19 cellular contexts compared by ENCODE assay signal in genomic region chr1:66386712-66387111, GRCh38.
DNase-seq lines count a peak whose midpoint lies in the region; ATAC-seq, FAIRE-seq and TF ChIP-seq lines count a peak whose summit lies in the region.
"Had no signal": no experiment of that assay in that cellular context is flagged by ENCODE, and none has a peak within 500 bp of the region (broad histone marks: within the 10 kb centered on the region; RNA-seq: fewer than 3 reads in every experiment).

No MANE protein-coding gene starts in this region.

- no peak for FAIRE-seq in HepG2 (lab: Jason Lieb, UNC)
- FAIRE-seq in small intestine (lab: Jason Lieb, UNC), result peak; percentile 26
- FAIRE-seq: H1, RCC 7860 had no signal

- H4K20me1 ChIP-seq in HepG2 (ENCODE audit: insufficient read depth, low read length), result no peaks in the 10 kb centered on the region
- no peaks in the 10 kb centered on the region for H4K20me1 ChIP-seq in OCI-LY7 (ENCODE audit: insufficient read depth, low read length)
- H4K20me1 ChIP-seq: BLaER1 had no signal

- H3K9ac ChIP-seq in HepG2 (ENCODE audit: insufficient read depth, low read depth, low read length), result no peak overlapping the region
- H3K9ac ChIP-seq: BLaER1 had no signal

- no peaks in the 10 kb centered on the region for H3K79me2 ChIP-seq in HepG2 (ENCODE audit: insufficient read depth, low read length)
- H3K79me2 ChIP-seq in OCI-LY7 (ENCODE audit: insufficient read depth, low read depth, low read length), result no peaks in the 10 kb centered on the region

- ATAC-seq in HepG2, result no peak
- no peak for ATAC-seq in right lobe of liver
- ATAC-seq in GM21528 (IDR thresholded peaks at IDR 0.05; ENCODE audit: low FRiP score, unreplicated experiment), result no peak

- no peaks in the 10 kb centered on the region for H3K36me3 ChIP-seq in HepG2 (replicated peaks in 1 of 2; ENCODE audit: control insufficient read depth in 1 of 2, insufficient read depth in 2 of 2, low read length in 2 of 2)
- H3K36me3 ChIP-seq in right lobe of liver, result no peaks in the 10 kb centered on the region
- H3K36me3 ChIP-seq in OCI-LY7 (ENCODE audit: insufficient read depth, low read length), result peaks cover 19% of the 10 kb centered on the region
- no peaks in the 10 kb centered on the region for H3K36me3 ChIP-seq in small intestine (ENCODE audit: control insufficient read depth in 2 of 2, insufficient read depth in 2 of 2, low read length in 2 of 2)
- H3K36me3 ChIP-seq: SJSA1 had no signal

- no peak for TF ChIP-seq RAD21 in HepG2 (CRISPR knock-in tag; IDR thresholded peaks at IDR 0.05)

- CTCF ChIA-PET in HepG2 (lab: Yijun Ruan, JAX; ENCODE audit: low intra/inter-chr PET ratio, low total read pairs) (no interaction called here), OCI-LY7 (lab: Charles Lee; ENCODE audit: unreplicated experiment) (interaction anchor here (0.5 to 1.0 kb wide), 2 partner anchors 56 to 108 kb away, joined by 3 read pairs; no protein-coding TSS in a partner anchor)

- H3K9me3 ChIP-seq in HepG2 (ENCODE audit: low read length) (peaks cover 38% of the 10 kb centered on the region), right lobe of liver (no peaks in the 10 kb centered on the region), OCI-LY7 (ENCODE audit: low read length) (peaks cover 85% of the 10 kb centered on the region), small intestine (ENCODE audit: control insufficient read depth, low read depth) (no peaks in the 10 kb centered on the region)
- H3K9me3 ChIP-seq: SJSA1 had no signal

- POLR2A ChIA-PET in HepG2 (lab: Yijun Ruan, JAX) (no interaction called here), OCI-LY7 (lab: Charles Lee) (interaction anchor here (1.0 to 2.6 kb wide), 4 partner anchors 10 to 56 kb away, joined by 3 to 8 read pairs (median 4); no protein-coding TSS in a partner anchor)

- H3K27me3 ChIP-seq in HepG2 (ENCODE audit: control insufficient read depth in 1 of 2, insufficient read depth in 2 of 2, low read length in 2 of 2) (no peaks in the 10 kb centered on the region), right lobe of liver (no peaks in the 10 kb centered on the region), small intestine (ENCODE audit: control insufficient read depth in 2 of 2, insufficient read depth in 2 of 2, low read length in 2 of 2) (no peaks in the 10 kb centered on the region)
- H3K27me3 ChIP-seq: BLaER1, SJSA1 had no signal

- DNase-seq in DMS 273 (lab: John Stamatoyannopoulos, UW; ENCODE audit: unreplicated experiment) (peak; percentile 6), DMS 273 treated with DMSO at 0.1 percent for 48 hours (lab: John Stamatoyannopoulos, UW) (no peak), HepG2 (ENCODE audit: low spot score) (no peak), right lobe of liver (no peak), OCI-LY7 (ENCODE audit: low spot score) (peak; percentile 48), small intestine (no peak), HT-29 (ENCODE audit: low spot score) (no peak)
- DNase-seq: ACHN; CD4-positive, alpha-beta T cell; NCI-H1694; NCI-H2081; NCI-H446; NCI-H526 had no signal

- in situ Hi-C loops in HepG2 (cut with HindIII; ENCODE audit: extremely low pct_ligation_motif_present, low pct_unique_long_range_greater_than_20kb), result no loop called here

- H3K4me1 ChIP-seq in HepG2 (ENCODE audit: insufficient read depth, low read length) (no peaks in the 10 kb centered on the region), right lobe of liver (no peaks in the 10 kb centered on the region), OCI-LY7 (ENCODE audit: insufficient read depth, low read length, poor library complexity, severe bottlenecking) (peaks cover 2% of the 10 kb centered on the region), small intestine (ENCODE audit: control insufficient read depth in 2 of 2, insufficient read depth in 1 of 2, low read depth in 1 of 2, low read length in 1 of 2) (no peaks in the 10 kb centered on the region)
- H3K4me1 ChIP-seq: SJSA1 had no signal

- TF ChIP-seq CTCF in HepG2 (CRISPR knock-in tag; IDR thresholded peaks at IDR 0.05), result no peak
- no peak for TF ChIP-seq CTCF in right lobe of liver (IDR thresholded peaks at IDR 0.05)
- no peak for TF ChIP-seq CTCF in OCI-LY7 (conservative IDR thresholded peaks at IDR 0.05; ENCODE audit: low read length)

- no peak overlapping the region for H3K4me2 ChIP-seq in HepG2 (ENCODE audit: low read depth, low read length)
- no peak overlapping the region for H3K4me2 ChIP-seq in OCI-LY7 (ENCODE audit: low read length)
- H3K4me2 ChIP-seq: BLaER1 had no signal

- H3K4me3 ChIP-seq in HepG2 (replicated peaks in 1 of 3; ENCODE audit: insufficient read depth in 1 of 3, low read depth in 2 of 3, low read length in 3 of 3) (peak overlapping the region in 1 of 3 experiments; percentile 12; a peak in 1 of 6 replicates), right lobe of liver (no peak overlapping the region), OCI-LY7 (ENCODE audit: low read depth, low read length, poor library complexity, severe bottlenecking) (no peak overlapping the region), small intestine (ENCODE audit: low read depth in 1 of 2, low read length in 2 of 2) (no peak overlapping the region)
- H3K4me3 ChIP-seq: BLaER1, SJSA1 had no signal

- intact Hi-C loops in HepG2 (cut with micrococcal nuclease; ENCODE audit: unreplicated experiment) (no loop called here), right lobe of liver (cut with DNase I) (no loop called here), OCI-LY7 (cut with micrococcal nuclease; ENCODE audit: unreplicated experiment) (no loop called here)

- TF ChIP-seq EP300 in HepG2 (IDR thresholded peaks at IDR 0.05; ENCODE audit: low read depth in 2 of 2, low read length in 2 of 2) (no peak), HepG2 (CRISPR knock-in tag; IDR thresholded peaks at IDR 0.05; ENCODE audit: borderline replicate concordance) (no peak)

- H2AFZ ChIP-seq in HepG2 (ENCODE audit: low read length) (no peak overlapping the region), OCI-LY7 (ENCODE audit: low read length) (no peak overlapping the region)

- 0% methylated on average over 1 of the region's 1 CpG for WGBS in HepG2 (ENCODE audit: low lambda C conversion rate)
- 61% methylated on average over 1 of the region's 1 CpG for WGBS in right lobe of liver (ENCODE audit: insufficient coverage, low coverage, low lambda C conversion rate, missing lambda C conversion rate)
- WGBS in small intestine, 3 donors, result 59 to 80% (median 74%) methylated on average over 1 of the region's 1 CpG

- TF ChIP-seq POLR2A in HepG2 (IDR thresholded peaks at IDR 0.05; ENCODE audit: insufficient read depth in 1 of 2, low read depth in 2 of 2, low read length in 2 of 2), result no peak
- no peak for TF ChIP-seq POLR2A in right lobe of liver (IDR thresholded peaks at IDR 0.05)

- BruUV-seq in HepG2 (replicated peaks; lab: Mats Ljungman, UMichigan) (no TSS peak), OCI-LY7 (replicated peaks; lab: Mats Ljungman, UMichigan) (no TSS peak)

- H3K27ac ChIP-seq in HepG2 (ENCODE audit: extremely low read length, insufficient read depth, low read length) (no peak overlapping the region), right lobe of liver (no peak overlapping the region), OCI-LY7 (ENCODE audit: low read depth, low read length, poor library complexity, severe bottlenecking) (no peak overlapping the region), small intestine (ENCODE audit: low read depth in 1 of 2, low read length in 1 of 2) (no peak overlapping the region)
- H3K27ac ChIP-seq: 22Rv1, BLaER1, SJSA1 had no signal

- no peaks in the 10 kb centered on the region for H3K9me2 ChIP-seq in OCI-LY7 (ENCODE audit: insufficient read depth, low read length)

TF ChIP-seq in HepG2, 621 proteins besides CTCF, POLR2A, EP300 and RAD21:
- TF ChIP-seq NAIF1 (CRISPR knock-in tag; IDR thresholded peaks at IDR 0.05; ENCODE audit: borderline replicate concordance), result no peak
- peak; percentile 93 for TF ChIP-seq ZNF317 (CRISPR knock-in tag; IDR thresholded peaks at IDR 0.05)

Comparison
In these comparisons a context has a peak if more than half of its experiments do, and no peak if none do; other contexts are left out.
1. DNase-seq: peak in DMS 273 (single experiment) and OCI-LY7 (single experiment); none in DMS 273 treated with DMSO at 0.1 percent for 48 hours (single experiment), HepG2 (single experiment), right lobe of liver (0 of 3), small intestine (single experiment) and HT-29 (single experiment).